ENCODE assay signal across 25 cellular contexts in the genomic region with DNA sequence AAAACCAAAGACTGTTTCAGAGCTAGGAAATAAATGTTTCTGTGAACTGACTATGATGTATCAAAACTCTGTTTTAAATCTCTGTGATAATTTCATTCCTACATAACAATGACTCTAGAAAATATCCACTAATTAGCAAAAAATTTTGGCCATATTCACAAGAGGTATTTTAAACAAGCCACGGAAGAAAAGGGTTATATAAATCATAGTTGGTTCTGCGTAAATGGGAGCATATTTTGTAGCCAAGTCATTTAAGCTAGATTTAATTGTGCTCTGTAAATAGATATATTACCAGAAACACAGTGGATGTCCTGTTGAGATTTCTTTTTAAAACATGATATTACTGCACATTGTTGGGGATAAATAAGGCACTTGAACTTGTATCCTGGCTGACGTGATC.
"Had no signal": no experiment of that assay in that cellular context is flagged by ENCODE, and none has a peak within 500 bp of the region (broad histone marks: within the 10 kb centered on the region; RNA-seq: fewer than 3 reads in every experiment).

No MANE protein-coding gene starts in this region.

- H3K4me3 ChIP-seq: lung, prostate gland, right lobe of liver, spleen, tibial nerve, upper lobe of right lung, vagina had no signal

- H3K9me3 Mint-ChIP-seq: immature natural killer cell; nephron; stimulated activated memory B cell treated with anti-CD40 and anti-IgM and Interleukin-4, amounts not matched to agents 10 μg/mL and 1 μg/mL and 100 μg/mL, for 72 hours; stimulated activated naive CD8-positive, alpha-beta T cell treated with anti-CD3 and anti-CD28 coated beads, Interleukin-15, Interleukin-2, amounts not matched to agents 100 ng/mL and 50 ng/mL, for 24 hours had no signal

- H3K36me3 Mint-ChIP-seq: naive B cell; stimulated activated memory B cell treated with anti-CD40 and anti-IgM and Interleukin-4, amounts not matched to agents 10 μg/mL and 1 μg/mL and 100 μg/mL, for 72 hours had no signal

- H3K4me3 Mint-ChIP-seq: immature natural killer cell; naive B cell; nephron; stimulated activated memory B cell treated with anti-CD40 and anti-IgM and Interleukin-4, amounts not matched to agents 10 μg/mL and 1 μg/mL and 100 μg/mL, for 72 hours; stimulated activated naive CD8-positive, alpha-beta T cell treated with anti-CD3 and anti-CD28 coated beads, Interleukin-15, Interleukin-2, amounts not matched to agents 100 ng/mL and 50 ng/mL, for 24 hours had no signal

- H3K27ac ChIP-seq: foreskin keratinocyte, parathyroid adenoma, prostate gland, right lobe of liver, spleen, tibial nerve, upper lobe of right lung, vagina had no signal

- FAIRE-seq: endothelial cell of umbilical vein, keratinocyte had no signal

- H3K4me1 ChIP-seq: foreskin keratinocyte, prostate gland, upper lobe of right lung, vagina had no signal

- DNase-seq: dermis blood vessel endothelial cell; erythroblast; foreskin keratinocyte; immature natural killer cell; left ventricle myocardium superior; mesenchymal stem cell; midbrain; naive B cell; occipital lobe; right lobe of liver; spleen; stimulated activated CD4-positive, alpha-beta T cell treated with anti-CD3 and anti-CD28 coated beads, Interleukin-15, amount 100 ng/mL, for 24 hours; stimulated activated CD4-positive, alpha-beta T cell treated with anti-CD3 and anti-CD28 coated beads, Interleukin-1b, Interleukin-23, amount 100 ng/mL, for 48 hours; stimulated activated CD4-positive, alpha-beta T cell treated with anti-CD3 and anti-CD28 coated beads, Interleukin-4, amount 100 ng/mL, for 24 hours; upper lobe of right lung had no signal

- H3K27me3 Mint-ChIP-seq: naive B cell; stimulated activated memory B cell treated with anti-CD40 and anti-IgM and Interleukin-4, amounts not matched to agents 10 μg/mL and 1 μg/mL and 100 μg/mL, for 72 hours; stimulated activated naive CD8-positive, alpha-beta T cell treated with anti-CD3 and anti-CD28 coated beads, Interleukin-15, Interleukin-2, amounts not matched to agents 100 ng/mL and 50 ng/mL, for 24 hours had no signal

- ATAC-seq: foreskin keratinocyte; left ventricle myocardium superior; right lobe of liver; stimulated activated memory B cell treated with anti-CD40 and anti-IgM and Interleukin-4, amounts not matched to agents 10 μg/mL and 1 μg/mL and 100 μg/mL, for 72 hours; upper lobe of right lung had no signal

- H3K36me3 ChIP-seq: prostate gland, right lobe of liver, spleen, upper lobe of right lung, vagina had no signal

- H3K9me3 ChIP-seq: prostate gland, right lobe of liver, spleen, tibial nerve, upper lobe of right lung, vagina had no signal

- H3K27me3 ChIP-seq: foreskin keratinocyte, right lobe of liver, spleen, tibial nerve, upper lobe of right lung, vagina had no signal

- H3K27ac Mint-ChIP-seq: immature natural killer cell; naive B cell; nephron; stimulated activated memory B cell treated with anti-CD40 and anti-IgM and Interleukin-4, amounts not matched to agents 10 μg/mL and 1 μg/mL and 100 μg/mL, for 72 hours; stimulated activated naive CD8-positive, alpha-beta T cell treated with anti-CD3 and anti-CD28 coated beads, Interleukin-15, Interleukin-2, amounts not matched to agents 100 ng/mL and 50 ng/mL, for 24 hours had no signal

- H3K4me1 Mint-ChIP-seq: naive B cell; stimulated activated memory B cell treated with anti-CD40 and anti-IgM and Interleukin-4, amounts not matched to agents 10 μg/mL and 1 μg/mL and 100 μg/mL, for 72 hours had no signal
